ENCODE assay signal across 1 cellular context in the genomic region with DNA sequence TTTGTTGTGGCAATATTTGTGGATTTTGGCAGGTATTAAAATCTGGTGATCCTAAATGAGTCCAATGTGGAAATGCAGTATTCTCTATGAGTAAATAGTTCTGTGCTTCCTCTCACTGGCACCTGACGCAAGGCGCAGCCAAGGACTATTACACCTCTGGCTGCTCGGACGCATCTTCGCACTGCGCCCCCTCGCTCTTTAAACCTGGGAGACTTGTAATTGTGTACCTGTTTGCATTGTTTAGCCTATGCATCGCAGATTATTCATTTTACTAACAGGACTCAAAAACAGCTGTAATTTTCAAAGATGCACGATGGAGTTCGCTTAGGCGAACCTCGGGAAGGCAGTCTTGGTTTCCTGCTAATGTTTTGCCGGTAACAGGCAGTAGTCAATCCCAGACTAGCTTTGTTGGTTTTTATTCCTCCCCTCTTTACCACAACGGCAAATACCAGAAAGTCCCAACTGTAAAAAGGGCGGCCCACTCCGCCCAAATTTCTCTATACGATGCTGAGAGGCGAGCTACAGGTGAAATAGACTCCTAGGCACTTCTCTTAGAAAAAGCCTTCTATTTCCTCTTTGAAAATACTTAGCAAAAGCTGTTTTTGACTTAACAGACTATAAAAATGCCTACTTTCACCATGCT.
TF ChIP-seq lines count a peak whose summit lies in the region.

No MANE protein-coding gene starts in this region.

TF ChIP-seq in GM12878, 131 proteins besides CTCF, POLR2A, EP300 and RAD21 (continued from another document):
- TF ChIP-seq ZBTB11 (CRISPR knock-in tag; IDR thresholded peaks at IDR 0.05) (no peak), ESRRA (IDR thresholded peaks at IDR 0.05; ENCODE audit: low read length) (no peak), RELA (IDR thresholded peaks at IDR 0.05; ENCODE audit: borderline replicate concordance, partially characterized antibody) (no peak), CBX5 (IDR thresholded peaks at IDR 0.05; ENCODE audit: low read depth) (0 out of 2 replicates have a peak, but pooled peaks have one; percentile 8), RUNX3 (IDR thresholded peaks at IDR 0.05; ENCODE audit: low read length) (peak; percentile 82), CHD2 (IDR thresholded peaks at IDR 0.05; ENCODE audit: borderline replicate concordance, low read depth, low read length) (no peak), EED (IDR thresholded peaks at IDR 0.05; ENCODE audit: low read depth) (0 out of 2 replicates have a peak, but pooled peaks have one; percentile 30), SP1 (IDR thresholded peaks at IDR 0.05; ENCODE audit: low read depth, low read length) (no peak)
TF ChIP-seq in GM12878: peak in this region for 4.
